Comparison of ENCODE assay signal across 11 cellular contexts in the genomic region with DNA sequence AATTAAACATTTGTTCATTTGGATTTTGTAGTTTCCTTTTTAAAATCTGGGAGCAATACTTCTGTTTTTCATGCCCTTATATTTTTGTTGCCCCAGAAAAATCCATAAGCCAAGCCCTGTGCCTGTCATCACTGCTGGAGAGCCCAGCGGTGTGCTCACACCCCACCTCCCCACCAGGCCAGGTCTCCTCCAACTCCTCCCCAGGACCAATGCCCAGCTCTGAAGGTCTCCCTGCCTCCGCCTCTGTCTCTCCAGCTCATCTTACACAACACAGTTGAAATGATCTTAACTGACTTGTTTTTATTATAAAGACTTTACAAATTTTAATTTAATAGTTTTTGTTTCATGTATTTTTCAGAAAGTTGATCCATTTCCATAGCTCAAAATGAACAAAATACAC.
DNase-seq lines count a peak whose midpoint lies in the region; ATAC-seq and TF ChIP-seq lines count a peak whose summit lies in the region.
"Had no signal": no experiment of that assay in that cellular context is flagged by ENCODE, and none has a peak within 500 bp of the region (broad histone marks: within the 10 kb centered on the region; RNA-seq: fewer than 3 reads in every experiment).

No MANE protein-coding gene starts in this region.

- H4K20me1 ChIP-seq in PC-3 (ENCODE audit: low read length): no peaks in the 10 kb centered on the region

- H3K9me3 ChIP-seq in Caco-2 (no peaks in the 10 kb centered on the region), PC-3 (ENCODE audit: low read length) (no peaks in the 10 kb centered on the region), iPS-15b (ENCODE audit: control insufficient read depth, insufficient read depth, low read length) (no peaks in the 10 kb centered on the region), thyroid gland (no peaks in the 10 kb centered on the region)
- H3K9me3 ChIP-seq: neutrophil had no signal

- H3K9me2 ChIP-seq in PC-3 (replicated peaks; ENCODE audit: low read length): no peaks in the 10 kb centered on the region

- H3K27me3 Mint-ChIP-seq in Caco-2 (ENCODE audit: insufficient read depth, unreplicated experiment): no peaks in the 10 kb centered on the region

- peak overlapping the region; percentile 78 for H3K27ac Mint-ChIP-seq in Caco-2 (ENCODE audit: unreplicated experiment)

- no peak for TF ChIP-seq POLR2A in thyroid gland (IDR thresholded peaks at IDR 0.05)

- no peak for DNase-seq in Caco-2
- DNase-seq in PC-3: no peak
- no peak for DNase-seq in SW480 (ENCODE audit: low spot score)
- no peak for DNase-seq in stimulated activated CD4-positive, alpha-beta T cell treated with anti-CD3 and anti-CD28 coated beads, Interleukin-12 subunit alpha, Interleukin-12 subunit beta, amount 100 ng/mL, for 4 hours
- no peak for DNase-seq in NCI-H2171 treated with DMSO at 0.1 percent for 48 hours (lab: John Stamatoyannopoulos, UW)
- no peak for DNase-seq in thyroid gland
- DNase-seq: NCI-H1436 treated with DMSO at 0.1 percent for 48 hours had no signal

- H3K27ac ChIP-seq in ACC112 (ENCODE audit: low read depth, low read length) (no peak overlapping the region), PC-3 (ENCODE audit: low read length) (no peak overlapping the region), thyroid gland (no peak overlapping the region)
- H3K27ac ChIP-seq: neutrophil had no signal

- peaks cover 7% of the 10 kb centered on the region for H3K4me1 Mint-ChIP-seq in Caco-2 (ENCODE audit: low read depth, unreplicated experiment)

- H3K4me3 Mint-ChIP-seq in Caco-2 (ENCODE audit: unreplicated experiment): peak overlapping the region; percentile 80

- H3K4me1 ChIP-seq in ACC112 (ENCODE audit: control insufficient read depth, insufficient read depth, low read length, unreplicated experiment) (peaks cover 4% of the 10 kb centered on the region), Caco-2 (no peaks in the 10 kb centered on the region), PC-3 (ENCODE audit: insufficient read depth, low read length) (peaks cover 13% of the 10 kb centered on the region), iPS-15b (ENCODE audit: control insufficient read depth, insufficient read depth, low read length) (peaks cover under 1% of the 10 kb centered on the region), thyroid gland (peaks cover 0 to 8% of the 10 kb centered on the region in 2 donors)

- CTCF ChIA-PET in Caco-2 (lab: Charles Lee): interaction anchor here (0.9 to 1.5 kb wide), 7 partner anchors 10 to 95 kb away, joined by 3 to 38 read pairs (median 5); partner anchors contain the start of gene POLG
- CTCF ChIA-PET in PC-3 (lab: Charles Lee): interaction anchor here (0.6 to 1.8 kb wide), 6 partner anchors 11 to 396 kb away, joined by 3 to 13 read pairs (median 4); no protein-coding TSS in a partner anchor

- H3K4me2 ChIP-seq in PC-3 (ENCODE audit: low read length): peak overlapping the region; percentile 94

- H3K4me3 ChIP-seq in ACC112 (ENCODE audit: low read depth, low read length): peak overlapping the region; percentile 78
- peak overlapping the region; percentile 73; the same call in 1 of the 2 replicates for H3K4me3 ChIP-seq in Caco-2 (ENCODE audit: low read depth, low read length)
- H3K4me3 ChIP-seq in PC-3 (ENCODE audit: low read length): peak overlapping the region; percentile 81
- H3K4me3 ChIP-seq in iPS-15b (ENCODE audit: low read depth, low read length): peak overlapping the region; percentile 69
- no peak overlapping the region for H3K4me3 ChIP-seq in thyroid gland (replicated peaks in 1 of 3)

- no peak; the same call in 1 of the 2 replicates for ATAC-seq in PC-3

- POLR2A ChIA-PET in Caco-2 (lab: Charles Lee) (no interaction called here), PC-3 (lab: Charles Lee; ENCODE audit: unreplicated experiment) (no interaction called here)

- H3K9me3 Mint-ChIP-seq in Caco-2 (ENCODE audit: unreplicated experiment): no peaks in the 10 kb centered on the region
- H3K9me3 Mint-ChIP-seq: stimulated activated naive B cell treated with anti-CD40 and anti-IgM and Interleukin-4, amounts not matched to agents 10 μg/mL and 1 μg/mL and 100 μg/mL, for 72 hours had no signal

- H3K36me3 ChIP-seq in ACC112 (ENCODE audit: insufficient read depth, low read length) (no peaks in the 10 kb centered on the region), Caco-2 (ENCODE audit: control insufficient read depth, insufficient read depth, low read length) (no peaks in the 10 kb centered on the region), PC-3 (ENCODE audit: low read depth, low read length) (no peaks in the 10 kb centered on the region), iPS-15b (ENCODE audit: control insufficient read depth, insufficient read depth, low read length) (no peaks in the 10 kb centered on the region), thyroid gland (no peaks in the 10 kb centered on the region)
- H3K36me3 ChIP-seq: neutrophil had no signal

- H3K9ac ChIP-seq in PC-3 (ENCODE audit: low read length) (peak overlapping the region; percentile 73), iPS-15b (ENCODE audit: low read depth, low read length) (no peak overlapping the region)

- H3F3A ChIP-seq in PC-3 (ENCODE audit: low read length, unreplicated experiment): no peaks in the 10 kb centered on the region

- H3K79me2 ChIP-seq in ACC112 (ENCODE audit: control insufficient read depth, insufficient read depth, low read length, unreplicated experiment) (no peaks in the 10 kb centered on the region), PC-3 (ENCODE audit: low read length) (no peaks in the 10 kb centered on the region)

- H2AFZ ChIP-seq in ACC112 (ENCODE audit: low read length, unreplicated experiment) (no peak overlapping the region), PC-3 (ENCODE audit: low read length) (peak overlapping the region; percentile 95)

- 72 to 73% methylated on average over 2 of the region's 2 CpGs for WGBS in thyroid gland, 2 donors

- TF ChIP-seq CTCF in Caco-2 (IDR thresholded peaks at IDR 0.05; ENCODE audit: insufficient read depth in 1 of 2, low read depth in 1 of 2, low read length in 1 of 2, severe bottlenecking in 1 of 2, unreplicated experiment in 1 of 2): no peak
- TF ChIP-seq CTCF in PC-3 (conservative IDR thresholded peaks at IDR 0.05; ENCODE audit: low read depth, low read length): no peak
- TF ChIP-seq CTCF in thyroid gland (IDR thresholded peaks at IDR 0.05): no peak

- intact Hi-C loops in Caco-2 (cut with micrococcal nuclease; ENCODE audit: unreplicated experiment) (loop anchor here (1.0 kb wide), 2 partner anchors 14 to 72 kb away; no protein-coding TSS in a partner anchor), PC-3 (cut with micrococcal nuclease) (loop anchor here (1.0 to 5.0 kb wide), 2 partner anchors 42 to 72 kb away; no protein-coding TSS in a partner anchor), thyroid gland (cut with DNase I) (loop anchor here (5.0 kb wide), 1 partner anchor 223 kb away; no protein-coding TSS in a partner anchor)

- H3K27me3 ChIP-seq in ACC112 (ENCODE audit: insufficient read depth, low read length) (peaks cover 17% of the 10 kb centered on the region), Caco-2 (replicated peaks; ENCODE audit: control insufficient read depth, insufficient read depth, low read length) (no peaks in the 10 kb centered on the region), PC-3 (ENCODE audit: low read length) (no peaks in the 10 kb centered on the region), iPS-15b (ENCODE audit: control insufficient read depth, insufficient read depth, low read length) (peaks cover 53% of the 10 kb centered on the region), thyroid gland (no peaks in the 10 kb centered on the region)

- no peaks in the 10 kb centered on the region for H3K36me3 Mint-ChIP-seq in Caco-2 (ENCODE audit: insufficient read depth, unreplicated experiment)
- H3K36me3 Mint-ChIP-seq: stimulated activated naive B cell treated with anti-CD40 and anti-IgM and Interleukin-4, amounts not matched to agents 10 μg/mL and 1 μg/mL and 100 μg/mL, for 72 hours had no signal

- TSS peak; percentile 38 for BruUV-seq in Caco-2 (replicated peaks; lab: Mats Ljungman, UMichigan)
- no TSS peak for BruUV-seq in PC-3 (replicated peaks; lab: Mats Ljungman, UMichigan)

Comparison
In these comparisons a context has a peak if more than half of its experiments do, and no peak if none do; other contexts are left out.
1. H3K4me3 ChIP-seq: peak in ACC112 (single experiment), Caco-2 (single experiment), PC-3 (single experiment) and iPS-15b (single experiment); none in thyroid gland (0 of 3).